In genomic region chr5:177447066-177447610, GRCh38 we compare ENCODE assay signal across 9 cellular contexts. TPM values are rescaled to one million over a fixed set of nuclear protein-coding genes. Genes with fewer than 3 reads are reported as not detected.
DNase-seq lines count a peak whose midpoint lies in the region; ATAC-seq and TF ChIP-seq lines count a peak whose summit lies in the region.
"Had no signal": no experiment of that assay in that cellular context is flagged by ENCODE, and none has a peak within 500 bp of the region (broad histone marks: within the 10 kb centered on the region; RNA-seq: fewer than 3 reads in every experiment).

No MANE protein-coding gene starts in this region.

- H3K9me3 Mint-ChIP-seq in Caco-2 (ENCODE audit: unreplicated experiment) (no peaks in the 10 kb centered on the region), glutamatergic neuron (ENCODE audit: unreplicated experiment) (peaks cover 26% of the 10 kb centered on the region)
- H3K9me3 Mint-ChIP-seq in activated naive CD4-positive, alpha-beta T cell treated with anti-CD3 and anti-CD28 coated beads for 36 hours: no peaks in the 10 kb centered on the region
- H3K9me3 Mint-ChIP-seq: T-helper 1 cell treated with Interleukin-12 subunit alpha and Interleukin-12 subunit beta and Interleukin-4 antibody, amounts not matched to agents 30 μg/mL and 1 μg/mL, for 36 hours had no signal

- H3K4me3 ChIP-seq in Caco-2 (ENCODE audit: low read depth, low read length): peak overlapping the region; percentile 78

- H3K4me3 Mint-ChIP-seq in Caco-2 (ENCODE audit: unreplicated experiment) (peak overlapping the region; percentile 70), glutamatergic neuron (ENCODE audit: unreplicated experiment) (no peak overlapping the region)
- peak overlapping the region; percentile 56 for H3K4me3 Mint-ChIP-seq in activated naive CD4-positive, alpha-beta T cell treated with anti-CD3 and anti-CD28 coated beads for 36 hours

- CTCF ChIA-PET in Caco-2 (lab: Charles Lee): interaction anchor here (0.6 to 6.4 kb wide), 5 partner anchors 21 to 361 kb away, joined by 3 to 78 read pairs (median 6); partner anchors contain the start of genes FGFR4 and GRK6
- CTCF ChIA-PET in activated naive CD4-positive, alpha-beta T cell treated with anti-CD3 and anti-CD28 coated beads for 36 hours (lab: Charles Lee): interaction anchor here (1.4 to 8.6 kb wide), 7 partner anchors 8 to 137 kb away, joined by 4 to 131 read pairs (median 37); no protein-coding TSS in a partner anchor

- H3K36me3 Mint-ChIP-seq in Caco-2 (ENCODE audit: insufficient read depth, unreplicated experiment) (peaks cover 57% of the 10 kb centered on the region), glutamatergic neuron (ENCODE audit: unreplicated experiment) (no peaks in the 10 kb centered on the region)
- no peaks in the 10 kb centered on the region for H3K36me3 Mint-ChIP-seq in activated naive CD4-positive, alpha-beta T cell treated with anti-CD3 and anti-CD28 coated beads for 36 hours (ENCODE audit: low read depth)

- H3K27ac Mint-ChIP-seq in Caco-2 (ENCODE audit: unreplicated experiment): no peak overlapping the region
- H3K27ac Mint-ChIP-seq in activated naive CD4-positive, alpha-beta T cell treated with anti-CD3 and anti-CD28 coated beads for 36 hours: no peak overlapping the region
- H3K27ac Mint-ChIP-seq in glutamatergic neuron (ENCODE audit: unreplicated experiment): no peak overlapping the region

- ATAC-seq in GM19468 (IDR thresholded peaks at IDR 0.05; ENCODE audit: extremely low read depth, unreplicated experiment): peak; percentile 13

- POLR2A ChIA-PET in Caco-2 (lab: Charles Lee): interaction anchor here (0.6 to 5.0 kb wide), 4 partner anchors 21 to 78 kb away, joined by 3 to 43 read pairs (median 8); partner anchors contain the start of gene GRK6

- no TSS peak for BruUV-seq in Caco-2 (replicated peaks; lab: Mats Ljungman, UMichigan)

- no peaks in the 10 kb centered on the region; the same call in 1 of the 2 replicates for H3K36me3 ChIP-seq in Caco-2 (ENCODE audit: control insufficient read depth, insufficient read depth, low read length)

- peaks cover 6% of the 10 kb centered on the region; the same call in 1 of the 2 replicates for H3K4me1 ChIP-seq in Caco-2

- DNase-seq in Caco-2: peak in 1 of 2 experiments; percentile 70
- peak; percentile 56 for DNase-seq in HK-2 (ENCODE audit: unreplicated experiment)
- DNase-seq in RPMI8226: peak; percentile 89
- DNase-seq in activated naive CD4-positive, alpha-beta T cell treated with anti-CD3 and anti-CD28 coated beads for 36 hours: peak; percentile 72
- DNase-seq in glutamatergic neuron: peak; percentile 78
- peak in 9 of 10 donors; percentile 54 to 95 (median 77) for DNase-seq in posterior cingulate gyrus
- no peak for DNase-seq in dedifferentiated amniotic fluid mesenchymal stem cell (ENCODE audit: extremely low spot score)

- H3K27me3 Mint-ChIP-seq in Caco-2 (ENCODE audit: insufficient read depth, unreplicated experiment) (peaks cover 6% of the 10 kb centered on the region), glutamatergic neuron (ENCODE audit: unreplicated experiment) (peaks cover 28% of the 10 kb centered on the region)
- H3K27me3 Mint-ChIP-seq in activated naive CD4-positive, alpha-beta T cell treated with anti-CD3 and anti-CD28 coated beads for 36 hours (ENCODE audit: low read depth): no peaks in the 10 kb centered on the region

- no peak for TF ChIP-seq CTCF in Caco-2 (IDR thresholded peaks at IDR 0.05; ENCODE audit: insufficient read depth in 1 of 2, low read depth in 1 of 2, low read length in 1 of 2, severe bottlenecking in 1 of 2, unreplicated experiment in 1 of 2)
- TF ChIP-seq CTCF in glutamatergic neuron (IDR thresholded peaks at IDR 0.05; ENCODE audit: partially characterized antibody, unreplicated experiment): no peak

- intact Hi-C loops in Caco-2 (cut with micrococcal nuclease; ENCODE audit: unreplicated experiment) (loop anchor here (2.0 kb wide), 2 partner anchors 20 to 42 kb away; partner anchors contain the start of gene GRK6), posterior cingulate gyrus (cut with DNase I) (loop anchor here (2.0 to 5.0 kb wide), 2 partner anchors 44 to 315 kb away; partner anchors contain the start of gene NSD1)
- intact Hi-C loops in activated naive CD4-positive, alpha-beta T cell treated with anti-CD3 and anti-CD28 coated beads for 36 hours (cut with micrococcal nuclease): no loop called here

- H3K4me1 Mint-ChIP-seq in Caco-2 (ENCODE audit: low read depth, unreplicated experiment) (peaks cover 8% of the 10 kb centered on the region), glutamatergic neuron (ENCODE audit: low read depth, unreplicated experiment) (peaks cover 11% of the 10 kb centered on the region)
- H3K4me1 Mint-ChIP-seq in activated naive CD4-positive, alpha-beta T cell treated with anti-CD3 and anti-CD28 coated beads for 36 hours (ENCODE audit: low read depth): peaks cover 45% of the 10 kb centered on the region

- no peaks in the 10 kb centered on the region for H3K27me3 ChIP-seq in Caco-2 (replicated peaks; ENCODE audit: control insufficient read depth, insufficient read depth, low read length)

- H3K9me3 ChIP-seq in Caco-2: no peaks in the 10 kb centered on the region

RNA-seq across cellular contexts. Expression of gene PRR7, which starts 0.5 kb away (rescaled TPM):
- total RNA-seq in Caco-2 (2022): 4.7 and 5.7 TPM in 2 replicates
- 1 to 10 TPM; 7.4 to 8.2 TPM for total RNA-seq in activated naive CD4-positive, alpha-beta T cell treated with anti-CD3 and anti-CD28 coated beads for 36 hours
- 4.1 TPM for total RNA-seq in glutamatergic neuron (ENCODE audit: unreplicated experiment)

RNA-seq across cellular contexts. Expression of gene GRK6, which starts 20.7 kb away (rescaled TPM):
- total RNA-seq in Caco-2 (2022): 64.4 and 71.9 TPM in 2 replicates
- total RNA-seq in activated naive CD4-positive, alpha-beta T cell treated with anti-CD3 and anti-CD28 coated beads for 36 hours: 100 to 1,000 TPM; 117 to 133 TPM
- total RNA-seq in glutamatergic neuron (ENCODE audit: unreplicated experiment): 43.9 TPM

RNA-seq across cellular contexts. Expression of gene DBN1, which starts 26.3 kb away (rescaled TPM):
- total RNA-seq in Caco-2 (2022) (139 and 144 TPM in 2 replicates), glutamatergic neuron (ENCODE audit: unreplicated experiment) (1,261 TPM)
- 10 to 100 TPM; 20.8 to 22.4 TPM for total RNA-seq in activated naive CD4-positive, alpha-beta T cell treated with anti-CD3 and anti-CD28 coated beads for 36 hours

RNA-seq across cellular contexts. Expression of gene F12, which starts 37.8 kb away (rescaled TPM):
- total RNA-seq in Caco-2 (2022) (13.3 and 14.0 TPM in 2 replicates), glutamatergic neuron (ENCODE audit: unreplicated experiment) (5.4 TPM)
- total RNA-seq in activated naive CD4-positive, alpha-beta T cell treated with anti-CD3 and anti-CD28 coated beads for 36 hours: 1 to 10 TPM; 3.2 to 5.4 TPM

RNA-seq across cellular contexts. Expression of gene PFN3, which starts 46.7 kb away (rescaled TPM):
- total RNA-seq in Caco-2 (2022) (not detected in 2 replicates), glutamatergic neuron (ENCODE audit: unreplicated experiment) (not detected)
- not detected for total RNA-seq in activated naive CD4-positive, alpha-beta T cell treated with anti-CD3 and anti-CD28 coated beads for 36 hours
